In genomic region chr17:58639681-58640080, GRCh38 we compare ENCODE assay signal across 33 cellular contexts. TPM values are rescaled to one million over a fixed set of nuclear protein-coding genes. Genes with fewer than 3 reads are reported as not detected.
"Had no signal": no experiment of that assay in that cellular context is flagged by ENCODE, and none has a peak within 500 bp of the region (broad histone marks: within the 10 kb centered on the region; RNA-seq: fewer than 3 reads in every experiment).

No MANE protein-coding gene starts in this region.

- H3K27me3 ChIP-seq: adrenal gland, ascending aorta, body of pancreas, brain microvascular endothelial cell, breast epithelium, cardiac muscle cell had no signal

- ATAC-seq: activated naive CD4-positive, alpha-beta T cell treated with anti-CD3 and anti-CD28 coated beads, Interleukin-2, amount 50 U/mL, for 72 hours; activated naive CD8-positive, alpha-beta T cell treated with anti-CD3 and anti-CD28 coated beads, Interleukin-2, amount 50 U/mL, for 24 hours; activated T-cell treated with anti-CD3 and anti-CD28 coated beads, Interleukin-2, amount 50 U/mL, for 4 hours; activated T-cell treated with anti-CD3 and anti-CD28 coated beads, Interleukin-2, amount 50 U/mL, for 72 hours; activated T-helper 17 cell treated with anti-CD3 and anti-CD28 coated beads, Interleukin-2, amount 50 U/mL, for 72 hours; body of pancreas had no signal

- H3K4me1 ChIP-seq: adrenal gland, ascending aorta, body of pancreas, breast epithelium had no signal

- H3K4me3 ChIP-seq: adrenal gland, ascending aorta, body of pancreas, breast epithelium, cardiac muscle cell had no signal

- H3K9me3 ChIP-seq: adrenal gland, ascending aorta, body of pancreas, breast epithelium had no signal

- H3K36me3 ChIP-seq: adrenal gland, ascending aorta, brain microvascular endothelial cell, breast epithelium, cardiac muscle cell had no signal

- H3K27ac ChIP-seq: adrenal gland, ascending aorta, body of pancreas, brain microvascular endothelial cell, breast epithelium, cardiac muscle cell had no signal

- DNase-seq: activated effector memory CD4-positive, alpha-beta T cell treated with anti-CD3 and anti-CD28 coated beads, Interleukin-2, amount 50 U/mL, for 16 hours; activated effector memory CD4-positive, alpha-beta T cell treated with Interleukin-2 at 50 U/mL for 16 hours; activated gamma-delta T cell; activated gamma-delta T cell treated with Interleukin-2 at 50 U/mL for 16 hours; activated naive CD4-positive, alpha-beta T cell; activated naive CD4-positive, alpha-beta T cell treated with anti-CD3 and anti-CD28 coated beads for 36 hours; activated naive CD4-positive, alpha-beta T cell treated with anti-CD3 and anti-CD28 coated beads, Interleukin-2, amount 10 ng/mL, durations not matched to agents 7 days and 5 days; activated naive CD4-positive, alpha-beta T cell treated with anti-CD3 and anti-CD28 coated beads, Interleukin-2, amount 50 U/mL, for 16 hours; activated naive CD4-positive, alpha-beta T cell treated with Interleukin-2 at 50 U/mL for 16 hours; activated naive CD8-positive, alpha-beta T cell treated with anti-CD3 and anti-CD28 coated beads for 36 hours; activated naive CD8-positive, alpha-beta T cell treated with anti-CD3 and anti-CD28 coated beads, Interleukin-2, amount 10 ng/mL, durations not matched to agents 7 days and 5 days; activated naive CD8-positive, alpha-beta T cell treated with anti-CD3 and anti-CD28 coated beads, Interleukin-2, amount 50 U/mL, for 24 hours; activated T-cell treated with anti-CD3 and anti-CD28 coated beads, Interleukin-2, amount 50 U/mL, for 24 hours; activated T-cell treated with anti-CD3 and anti-CD28 coated beads, Interleukin-2, amount 50 U/mL, for 4 hours; activated T-cell treated with anti-CD3 and anti-CD28 coated beads, Interleukin-2, amount 50 U/mL, for 48 hours; activated T-cell treated with anti-CD3 and anti-CD28 coated beads, Interleukin-2, amount 50 U/mL, for 72 hours; adrenal gland; amniotic stem cell; amygdala; anterior cingulate cortex; aorta; body of pancreas; brain microvascular endothelial cell; caudate nucleus; central memory CD4-positive, alpha-beta T cell; cerebellar nuclear complex had no signal

- FAIRE-seq: astrocyte, bronchial epithelial cell had no signal

RNA-seq across cellular contexts. Expression of gene TEX14, which starts 52.2 kb away (rescaled TPM):
- total RNA-seq: ascending aorta, bronchial epithelial cell had no signal
